13 cellular contexts compared by ENCODE assay signal in genomic region chr17:39026346-39026745, GRCh38. TPM values are rescaled to one million over a fixed set of nuclear protein-coding genes. Genes with fewer than 3 reads are reported as not detected.
DNase-seq lines count a peak whose midpoint lies in the region; ATAC-seq, FAIRE-seq and TF ChIP-seq lines count a peak whose summit lies in the region.
"Not testable (repeated sequence)": the region's sequence is repeated elsewhere in the genome, so short reads cannot be mapped to it uniquely, and the experiment has no call there.
"Had no signal": no experiment of that assay in that cellular context is flagged by ENCODE, and none has a peak within 500 bp of the region (broad histone marks: within the 10 kb centered on the region; RNA-seq: fewer than 3 reads in every experiment).

No MANE protein-coding gene starts in this region.

- not testable (repeated sequence) for TF ChIP-seq POLR2A in K562 (conservative IDR thresholded peaks at IDR 0.05)

- intact Hi-C loops in Caco-2 (cut with micrococcal nuclease; ENCODE audit: unreplicated experiment); activated CD4-positive, alpha-beta T cell treated with anti-CD3 and anti-CD28 coated beads for 36 hours (cut with DNase I, micrococcal nuclease); K562 (cut with micrococcal nuclease): not testable (repeated sequence)

- not testable (repeated sequence) for BruUV-seq in Caco-2 (replicated peaks; lab: Mats Ljungman, UMichigan); K562 (replicated peaks; lab: Mats Ljungman, UMichigan)

- H3K4me1 ChIP-seq in Caco-2; OCI-LY3 (ENCODE audit: low read length); K562 (replicated peaks in 1 of 2; ENCODE audit: control insufficient read depth in 2 of 2, insufficient read depth in 2 of 2, low read length in 2 of 2); endodermal cell (ENCODE audit: control insufficient read depth, insufficient read depth, low read length); keratinocyte (ENCODE audit: control insufficient read depth, extremely low read depth, insufficient read depth, low read length); neural progenitor cell: not testable (repeated sequence)

- H3K36me3 Mint-ChIP-seq in Caco-2 (ENCODE audit: insufficient read depth, unreplicated experiment); activated CD4-positive, alpha-beta T cell treated with anti-CD3 and anti-CD28 coated beads for 36 hours (ENCODE audit: low read depth); endodermal cell (ENCODE audit: low read depth); neural progenitor cell; type B pancreatic cell: not testable (repeated sequence)

- dilution Hi-C loops in keratinocyte (cut with MboI; ENCODE audit: extremely low pct_ligation_motif_present, low sequenced_read_pairs): not testable (repeated sequence)

- ATAC-seq in activated CD4-positive, alpha-beta T cell treated with anti-CD3 and anti-CD28 coated beads for 36 hours; K562: not testable (repeated sequence)

- POLR2A ChIA-PET in Caco-2 (lab: Charles Lee); activated CD4-positive, alpha-beta T cell treated with anti-CD3 and anti-CD28 coated beads for 36 hours (lab: Charles Lee): not testable (repeated sequence)
- POLR2A ChIA-PET in K562 (lab: Yijun Ruan, JAX): interaction anchor here (1.3 kb wide), 1 partner anchor 10 kb away, joined by 6 read pairs; no protein-coding TSS in a partner anchor

- H3K27ac Mint-ChIP-seq in Caco-2 (ENCODE audit: unreplicated experiment); activated CD4-positive, alpha-beta T cell treated with anti-CD3 and anti-CD28 coated beads for 36 hours; endodermal cell; neural progenitor cell; type B pancreatic cell: not testable (repeated sequence)

- peak overlapping the region; percentile 41; the same call in 1 of the 2 replicates for H3K4me2 ChIP-seq in OCI-LY3 (ENCODE audit: low read length)
- not testable (repeated sequence) for H3K4me2 ChIP-seq in K562 (ENCODE audit: insufficient read depth, low read length); neural progenitor cell
- H3K4me2 ChIP-seq in keratinocyte (ENCODE audit: control insufficient read depth, extremely low read depth, insufficient read depth, low read depth, low read length): peak overlapping the region; percentile 70

- H3K4me3 Mint-ChIP-seq in Caco-2 (ENCODE audit: unreplicated experiment): peak overlapping the region; percentile 71
- H3K4me3 Mint-ChIP-seq in activated CD4-positive, alpha-beta T cell treated with anti-CD3 and anti-CD28 coated beads for 36 hours: peak overlapping the region; percentile 29
- peak overlapping the region; percentile 61 for H3K4me3 Mint-ChIP-seq in endodermal cell
- H3K4me3 Mint-ChIP-seq in neural progenitor cell: peak overlapping the region; percentile 78
- H3K4me3 Mint-ChIP-seq in type B pancreatic cell: peak overlapping the region; percentile 76

- not testable (repeated sequence) for H3K4me1 Mint-ChIP-seq in Caco-2 (ENCODE audit: low read depth, unreplicated experiment); activated CD4-positive, alpha-beta T cell treated with anti-CD3 and anti-CD28 coated beads for 36 hours; endodermal cell; type B pancreatic cell (ENCODE audit: unreplicated experiment)
- H3K4me1 Mint-ChIP-seq in neural progenitor cell: peaks cover 10% of the 10 kb centered on the region

- not testable (repeated sequence) for H3K9me3 ChIP-seq in Caco-2; OCI-LY3 (ENCODE audit: insufficient read depth, low read length); K562 (replicated peaks; ENCODE audit: control insufficient read depth, insufficient read depth, low read depth, low read length); endodermal cell (ENCODE audit: control insufficient read depth, low read length); keratinocyte (ENCODE audit: control insufficient read depth, low read depth, low read length); neural progenitor cell (ENCODE audit: low read depth)

- not testable (repeated sequence) for TF ChIP-seq RAD21 in K562 (CRISPR knock-in tag; conservative IDR thresholded peaks at IDR 0.05 in 1 of 2, IDR thresholded peaks at IDR 0.05 in 1 of 2)

- H3K9ac ChIP-seq in OCI-LY3 (ENCODE audit: low read length); K562 (ENCODE audit: insufficient read depth in 1 of 2, low read depth in 2 of 2, low read length in 2 of 2); endodermal cell (ENCODE audit: extremely low read depth, low read length, poor library complexity, severe bottlenecking); keratinocyte (ENCODE audit: control insufficient read depth, extremely low read depth, insufficient read depth, low read length); neural progenitor cell: not testable (repeated sequence)

- H3K79me2 ChIP-seq in OCI-LY3 (ENCODE audit: low read length); K562 (ENCODE audit: control insufficient read depth, insufficient read depth, low read length); keratinocyte (ENCODE audit: control insufficient read depth, insufficient read depth, low read length); neural progenitor cell (ENCODE audit: low read depth): not testable (repeated sequence)

- in situ Hi-C loops in K562 (cut with MboI): not testable (repeated sequence)

- not testable (repeated sequence) for H3K27me3 Mint-ChIP-seq in Caco-2 (ENCODE audit: insufficient read depth, unreplicated experiment); activated CD4-positive, alpha-beta T cell treated with anti-CD3 and anti-CD28 coated beads for 36 hours
- peaks cover 40% of the 10 kb centered on the region for H3K27me3 Mint-ChIP-seq in endodermal cell (ENCODE audit: insufficient read depth)
- peaks cover 26% of the 10 kb centered on the region for H3K27me3 Mint-ChIP-seq in neural progenitor cell (ENCODE audit: insufficient read depth, low read depth)
- H3K27me3 Mint-ChIP-seq in type B pancreatic cell: peaks cover 39% of the 10 kb centered on the region

- not testable (repeated sequence) for H3K27ac ChIP-seq in OCI-LY3 (ENCODE audit: low read length); K562 (ENCODE audit: extremely low read depth, low read depth, low read length); endodermal cell (ENCODE audit: low read depth, low read length); keratinocyte (ENCODE audit: control insufficient read depth, insufficient read depth, low read length); neural progenitor cell

- not testable (repeated sequence) for FAIRE-seq in K562 (lab: Jason Lieb, UNC); keratinocyte (lab: Jason Lieb, UNC)

- CTCF ChIA-PET in Caco-2 (lab: Charles Lee); activated CD4-positive, alpha-beta T cell treated with anti-CD3 and anti-CD28 coated beads for 36 hours (lab: Charles Lee); K562 (lab: Yijun Ruan, JAX; ENCODE audit: low intra/inter-chr PET ratio): not testable (repeated sequence)

- TF ChIP-seq EP300 in K562 (IDR thresholded peaks at IDR 0.05; ENCODE audit: low read length): not testable (repeated sequence)

- not testable (repeated sequence) for H3K9me3 Mint-ChIP-seq in Caco-2 (ENCODE audit: unreplicated experiment); activated CD4-positive, alpha-beta T cell treated with anti-CD3 and anti-CD28 coated beads for 36 hours (ENCODE audit: low read depth); endodermal cell; neural progenitor cell; type B pancreatic cell

- not testable (repeated sequence) for H3K4me3 ChIP-seq in Caco-2 (ENCODE audit: low read depth, low read length); OCI-LY3 (ENCODE audit: low read length); K562; keratinocyte (ENCODE audit: control insufficient read depth in 2 of 3, extremely low read depth in 1 of 3, insufficient read depth in 2 of 3, low read depth in 1 of 3, low read length in 3 of 3)
- H3K4me3 ChIP-seq in endodermal cell (ENCODE audit: low read length) (peak overlapping the region; percentile 73), neural progenitor cell (peak overlapping the region; percentile 53)

- H2AFZ ChIP-seq in OCI-LY3 (ENCODE audit: low read depth, low read length); keratinocyte (ENCODE audit: control insufficient read depth, low read length): not testable (repeated sequence)
- H2AFZ ChIP-seq in K562 (ENCODE audit: low read depth, low read length) (peak overlapping the region; percentile 59; the same call in 1 of the 2 replicates), neural progenitor cell (replicated peaks) (peak overlapping the region; percentile 94)

- not testable (repeated sequence) for H3K36me3 ChIP-seq in Caco-2 (ENCODE audit: control insufficient read depth, insufficient read depth, low read length); OCI-LY3 (replicated peaks; ENCODE audit: low read depth, low read length); K562 (ENCODE audit: control insufficient read depth, insufficient read depth, low read length); endodermal cell (ENCODE audit: control insufficient read depth, insufficient read depth, low read length); keratinocyte (ENCODE audit: control insufficient read depth in 2 of 2, extremely low read depth in 1 of 2, insufficient read depth in 2 of 2, low read length in 2 of 2); neural progenitor cell

- WGBS in K562 (ENCODE audit: insufficient coverage, low coverage, missing lambda C conversion rate): 65% methylated on average over 8 of the region's 13 CpGs
- 86 to 90% methylated on average over 13 of the region's 13 CpGs for WGBS in endodermal cell (ENCODE audit: insufficient coverage in 1 of 2, insufficient read length in 1 of 2), 2 experiments

- not testable (repeated sequence) for H3K27me3 ChIP-seq in Caco-2 (replicated peaks; ENCODE audit: control insufficient read depth, insufficient read depth, low read length); K562 (ENCODE audit: control insufficient read depth in 2 of 2, insufficient read depth in 2 of 2, low read length in 2 of 2)
- H3K27me3 ChIP-seq in OCI-LY3 (ENCODE audit: low read depth, low read length): peaks cover 17% of the 10 kb centered on the region
- H3K27me3 ChIP-seq in endodermal cell (ENCODE audit: control insufficient read depth, insufficient read depth, low read length, poor library complexity, severe bottlenecking): peaks cover 15% of the 10 kb centered on the region
- peaks cover 21% of the 10 kb centered on the region for H3K27me3 ChIP-seq in keratinocyte (ENCODE audit: control insufficient read depth, extremely low read depth, insufficient read depth, low read length)
- peaks cover 31% of the 10 kb centered on the region for H3K27me3 ChIP-seq in neural progenitor cell

- H3K9me1 ChIP-seq in K562 (ENCODE audit: control insufficient read depth, insufficient read depth, low read length); keratinocyte (ENCODE audit: control insufficient read depth, extremely low read depth, insufficient read depth, low read length): not testable (repeated sequence)

- not testable (repeated sequence) for TF ChIP-seq CTCF in Caco-2 (IDR thresholded peaks at IDR 0.05; ENCODE audit: insufficient read depth in 1 of 2, low read depth in 1 of 2, low read length in 1 of 2, severe bottlenecking in 1 of 2, unreplicated experiment in 1 of 2); OCI-LY3 (IDR thresholded peaks at IDR 0.05; ENCODE audit: low read depth, low read length); K562 (IDR thresholded peaks at IDR 0.05 in 2 of 3, conservative IDR thresholded peaks at IDR 0.05 in 1 of 3; ENCODE audit: insufficient read depth in 2 of 3, low read depth in 1 of 3, low read length in 3 of 3); endodermal cell (conservative IDR thresholded peaks at IDR 0.05); keratinocyte (optimal IDR thresholded peaks at IDR 0.05 in 1 of 3, IDR thresholded peaks at IDR 0.05 in 1 of 3, conservative IDR thresholded peaks at IDR 0.05 in 1 of 3; ENCODE audit: extremely low read depth in 1 of 3, insufficient read depth in 2 of 3, low read length in 3 of 3); neural progenitor cell (IDR thresholded peaks at IDR 0.05); type B pancreatic cell (conservative IDR thresholded peaks at IDR 0.05)

- H4K20me1 ChIP-seq in OCI-LY3 (ENCODE audit: insufficient read depth, low read length); K562 (replicated peaks; ENCODE audit: control insufficient read depth, insufficient read depth, low read length); keratinocyte (ENCODE audit: control insufficient read depth, extremely low read depth, insufficient read depth, low read length); neural progenitor cell (ENCODE audit: low read depth): not testable (repeated sequence)

- not testable (repeated sequence) for DNase-seq in Caco-2; activated CD4-positive, alpha-beta T cell treated with anti-CD3 and anti-CD28 coated beads for 36 hours; K562 (ENCODE audit: extremely low read depth in 1 of 4, low spot score in 3 of 4); endodermal cell; keratinocyte (ENCODE audit: low read depth, low spot score); neural progenitor cell (ENCODE audit: low spot score); type B pancreatic cell (ENCODE audit: extremely low spot score, unreplicated experiment)

- not testable (repeated sequence) for H3F3A ChIP-seq in neural progenitor cell (ENCODE audit: low read depth)

RNA-seq across cellular contexts. Expression of gene FBXO47, which starts 59.1 kb away (rescaled TPM):
- total RNA-seq in Caco-2 (2022) (not detected in 2 replicates), K562 (2014; rRNA removed) (not detected in 2 replicates), K562 (2014; rRNA removed; fragmentation: Illumina TruSeq; extraction: Trizol) (not detected in 2 replicates), K562 (2015; rRNA removed; fragmentation: Illumina TruSeq; extraction: Trizol) (not detected in 2 replicates), K562 (2021) (not detected in 2 replicates), endodermal cell (not detected), neural progenitor cell (ENCODE audit: low replicate concordance) (not detected in 2 replicates), type B pancreatic cell (ENCODE audit: low replicate concordance) (not detected in 2 replicates)
- under 1 TPM; 0.11 to 0.16 TPM for total RNA-seq in activated CD4-positive, alpha-beta T cell treated with anti-CD3 and anti-CD28 coated beads for 36 hours
- total RNA-seq in K562 (2011; cell fraction: chromatin; rRNA removed; ENCODE audit: low replicate concordance): not detected in 2 replicates
- not detected in 2 replicates for total RNA-seq in K562 (2011; cell fraction: nucleolus; rRNA removed)
- not detected in 2 replicates for total RNA-seq in K562 (2011; cell fraction: nucleoplasm; rRNA removed)
- polyA plus RNA-seq in K562 (2011; rRNA removed) (not detected in 2 replicates), K562 (2014; fragmentation: Illumina TruSeq; extraction: Trizol) (not detected in 2 replicates), K562 (2014; fragmentation: Nextera tagmentation; extraction: Ambion mirVana) (not detected), K562 (2014; rRNA removed) (not detected in 2 replicates), keratinocyte (0.03 TPM in 1 of 3 replicates, not detected in the others)
- polyA plus RNA-seq in K562 (2011; cell fraction: cytosol; rRNA removed): not detected in 2 replicates
- not detected in 2 replicates for polyA plus RNA-seq in K562 (2011; cell fraction: nucleus; rRNA removed)
- polyA plus RNA-seq in K562 (2012): not detected in 2 replicates
- not detected in 2 replicates for polyA minus RNA-seq in K562 (2011; rRNA and poly(A)+ RNA removed)
- not detected in 2 replicates for polyA minus RNA-seq in K562 (2011; cell fraction: cytosol; rRNA and poly(A)+ RNA removed)
- not detected in 2 replicates for polyA minus RNA-seq in K562 (2011; cell fraction: nucleus; rRNA and poly(A)+ RNA removed)
- not detected for polyA plus RNA-seq in endodermal cell (2013, experiment 1 of 2)
- polyA plus RNA-seq in endodermal cell (2013, experiment 2 of 2): not detected
- polyA plus RNA-seq in keratinocyte (2011; ENCODE audit: low read depth): not detected
- polyA plus RNA-seq in keratinocyte (2011; cell fraction: cytosol; rRNA removed): not detected in 2 replicates
- polyA plus RNA-seq in keratinocyte (2011; cell fraction: nucleus; rRNA removed): not detected in 2 replicates
- polyA plus RNA-seq in keratinocyte (2012; ENCODE audit: low replicate concordance): not detected in 2 replicates
- not detected in 3 replicates for polyA minus RNA-seq in keratinocyte
- polyA minus RNA-seq in keratinocyte (2011; cell fraction: cytosol; rRNA and poly(A)+ RNA removed): not detected
- polyA minus RNA-seq in keratinocyte (2011; cell fraction: nucleus; rRNA and poly(A)+ RNA removed): not detected in 2 replicates
- total RNA-seq: A172, M059J, SJCRH30 had no signal
- polyA plus RNA-seq: AG04450, IgD-negative memory B cell had no signal
